Comparison of ENCODE assay signal across 8 cellular contexts in the genomic region with DNA sequence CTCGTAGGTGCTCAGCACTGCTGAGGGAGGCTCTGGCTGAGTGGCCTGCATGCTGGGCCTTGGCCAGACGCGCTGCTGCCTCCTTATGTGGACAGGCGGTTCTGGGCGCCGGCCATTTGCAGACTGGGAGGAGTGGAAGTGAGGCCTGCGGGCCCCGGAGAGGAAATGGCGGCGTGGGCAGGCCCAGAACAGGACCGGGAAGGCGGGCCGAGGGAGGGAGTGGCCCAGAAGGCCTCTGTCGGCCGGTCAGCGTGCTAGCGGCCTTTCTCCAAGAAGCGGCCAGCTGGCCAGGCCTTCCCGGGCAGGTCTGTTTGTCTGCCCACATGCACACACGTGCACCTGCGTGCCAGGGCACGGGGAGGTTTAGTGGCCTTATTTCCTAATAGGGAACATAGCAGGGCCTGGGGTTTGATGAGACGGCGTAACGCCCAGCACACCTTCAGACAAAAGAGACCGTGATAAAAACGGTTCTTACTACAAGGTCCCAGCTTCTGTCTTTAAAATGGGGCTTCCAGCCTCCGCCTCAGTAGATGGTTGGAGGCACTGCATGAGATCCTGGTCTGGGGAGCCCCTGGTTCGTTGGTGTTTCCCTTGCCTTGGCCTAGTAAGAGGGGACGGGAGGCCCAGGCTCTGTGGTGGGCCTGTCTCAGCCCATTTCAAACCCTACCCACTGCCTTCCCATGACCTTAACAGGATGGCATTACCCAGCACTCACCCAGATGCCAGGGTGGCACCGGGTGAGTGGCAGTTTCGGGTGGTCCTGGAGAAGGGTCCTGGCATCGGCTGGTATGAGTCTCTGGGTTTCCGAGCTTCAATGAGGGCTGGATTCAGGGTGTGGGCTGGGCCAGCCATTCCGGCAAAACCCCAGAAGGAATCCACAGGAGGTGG.
DNase-seq lines count a peak whose midpoint lies in the region; ATAC-seq, FAIRE-seq and TF ChIP-seq lines count a peak whose summit lies in the region.

No MANE protein-coding gene starts in this region.

- peak; percentile 52 to 53 for ATAC-seq in left cardiac atrium

- peak in 1 of 2 donors; percentile 64 for TF ChIP-seq POLR2A in adrenal gland (IDR thresholded peaks at IDR 0.05)

- H3K36me3 ChIP-seq in adrenal gland (replicated peaks in 1 of 2) = peaks cover 0 to 18% of the 10 kb centered on the region in 2 donors
- H3K36me3 ChIP-seq in small intestine (ENCODE audit: control insufficient read depth in 2 of 2, insufficient read depth in 2 of 2, low read length in 2 of 2) = no peaks in the 10 kb centered on the region

- H3K4me3 ChIP-seq in adrenal gland = peak overlapping the region in 1 of 4 donors; percentile 42
- H3K4me3 ChIP-seq in small intestine (ENCODE audit: low read depth in 1 of 2, low read length in 2 of 2) = peak overlapping the region in 1 of 2 donors; percentile 4

- H3K27ac ChIP-seq in adrenal gland (peak overlapping the region; percentile 65 to 100 (median 97)), small intestine (ENCODE audit: low read depth in 1 of 2, low read length in 1 of 2) (peak overlapping the region; percentile 76 to 81)

- 32 to 40% (median 34%) methylated on average over 21 to 35 of the region's 35 CpGs for WGBS in adrenal gland, 4 donors
- 58 to 69% (median 69%) methylated on average over 33 to 35 of the region's 35 CpGs for WGBS in small intestine, 3 donors

- intact Hi-C loops in adrenal gland (cut with DNase I) = no loop called here
- intact Hi-C loops in left cardiac atrium (cut with DNase I) = no loop called here

- H3K9me3 ChIP-seq in adrenal gland (replicated peaks in 1 of 3) (no peaks in the 10 kb centered on the region), small intestine (ENCODE audit: control insufficient read depth, low read depth) (no peaks in the 10 kb centered on the region)

- no peak for FAIRE-seq in small intestine (lab: Jason Lieb, UNC)

- H3K27me3 ChIP-seq in adrenal gland (no peaks in the 10 kb centered on the region), small intestine (ENCODE audit: control insufficient read depth in 2 of 2, insufficient read depth in 2 of 2, low read length in 2 of 2) (no peaks in the 10 kb centered on the region)

- TF ChIP-seq CTCF in adrenal gland (IDR thresholded peaks at IDR 0.05) = no peak

- DNase-seq in GM04504 (ENCODE audit: low read depth) (peak; percentile 86), adrenal gland (peak in 6 of 7 donors; percentile 84 to 90 (median 88)), left cardiac atrium (peak; percentile 91), small intestine (no peak), GF-D8 (lab: John Stamatoyannopoulos, UW) (no peak), pons (ENCODE audit: low spot score) (no peak)
- DNase-seq in activated T-cell treated with anti-CD3 and anti-CD28 coated beads, Interleukin-2, amount 50 U/mL, for 48 hours = no peak
- no peak for DNase-seq in activated naive CD4-positive, alpha-beta T cell (lab: John Stamatoyannopoulos, UW)

- H3K4me1 ChIP-seq in adrenal gland (replicated peaks in 1 of 2) (peaks cover 78 to 97% of the 10 kb centered on the region in 2 donors), small intestine (ENCODE audit: control insufficient read depth in 2 of 2, insufficient read depth in 1 of 2, low read depth in 1 of 2, low read length in 1 of 2) (peaks cover 8 to 13% of the 10 kb centered on the region in 2 donors)

Comparison
In these comparisons a context has a peak if more than half of its experiments do, and no peak if none do; other contexts are left out.
1. DNase-seq: peak in GM04504 (single experiment), adrenal gland (6 of 7) and left cardiac atrium (single experiment); none in small intestine (single experiment), activated T-cell treated with anti-CD3 and anti-CD28 coated beads, Interleukin-2, amount 50 U/mL, for 48 hours (0 of 2), activated naive CD4-positive, alpha-beta T cell (0 of 4), GF-D8 (single experiment) and pons (single experiment).